ENCODE assay signal across 24 cellular contexts in the genomic region with DNA sequence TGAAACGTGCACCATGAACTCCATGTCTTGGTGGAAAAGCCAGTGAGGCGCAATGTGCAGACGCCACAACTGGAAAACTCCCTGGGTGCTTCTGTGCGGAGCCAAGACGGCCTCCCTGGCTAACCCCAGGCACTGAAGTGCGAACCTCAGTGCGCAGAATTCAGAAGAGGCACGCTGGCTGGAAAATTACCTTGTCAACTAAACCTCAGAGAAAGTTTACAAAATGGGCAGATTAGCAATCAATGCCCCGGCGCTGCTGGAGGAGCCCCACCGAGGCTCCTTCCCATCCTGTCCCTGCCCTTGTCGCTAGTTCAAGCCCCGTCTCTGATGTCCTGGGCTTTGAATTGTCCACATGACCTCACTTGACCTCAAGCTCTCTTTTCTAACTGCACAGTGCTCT. TPM values are rescaled to one million over a fixed set of nuclear protein-coding genes. Genes with fewer than 3 reads are reported as not detected.
DNase-seq lines count a peak whose midpoint lies in the region; ATAC-seq, FAIRE-seq and TF ChIP-seq lines count a peak whose summit lies in the region.
"Had no signal": no experiment of that assay in that cellular context is flagged by ENCODE, and none has a peak within 500 bp of the region (broad histone marks: within the 10 kb centered on the region; RNA-seq: fewer than 3 reads in every experiment).

No MANE protein-coding gene starts in this region.

- H3K4me1 ChIP-seq in adrenal gland (replicated peaks in 1 of 2): peaks cover 11 to 15% of the 10 kb centered on the region in 2 donors
- H3K4me1 ChIP-seq in endodermal cell (ENCODE audit: control insufficient read depth, insufficient read depth, low read length): no peaks in the 10 kb centered on the region
- peaks cover 15% of the 10 kb centered on the region for H3K4me1 ChIP-seq in osteoblast (ENCODE audit: insufficient read depth, low read length)

- peak; percentile 10 for DNase-seq in GM12892 (ENCODE audit: insufficient read length)
- DNase-seq in adrenal gland: peak in 3 of 7 donors; percentile 9 to 18 (median 15)
- peak; percentile 20 for DNase-seq in endodermal cell
- peak; percentile 59 for DNase-seq in osteoblast (ENCODE audit: insufficient read length, low spot score, missing footprints)
- DNase-seq in stimulated activated naive CD8-positive, alpha-beta T cell treated with anti-CD3 and anti-CD28 coated beads, Interleukin-15, amount 100 ng/mL, for 72 hours: no peak
- no peak for DNase-seq in NCI-H69 (lab: John Stamatoyannopoulos, UW)
- no peak for DNase-seq in pons (ENCODE audit: low spot score)
- DNase-seq: DMS79 treated with DMSO at 0.1 percent for 48 hours, GF-D8, Karpas-422, NCI-H1105, NCI-H1436 treated with DMSO at 0.1 percent for 48 hours, NCI-H187 treated with DMSO at 0.1 percent for 48 hours, NCI-H2171 treated with DMSO at 0.1 percent for 48 hours, NCI-H345, NCI-H510A treated with DMSO at 0.1 percent for 48 hours, NCI-H774 had no signal

- H3K9me3 Mint-ChIP-seq in endodermal cell: no peaks in the 10 kb centered on the region
- no peaks in the 10 kb centered on the region for H3K9me3 Mint-ChIP-seq in stimulated activated naive CD8-positive, alpha-beta T cell treated with anti-CD3 and anti-CD28 coated beads, Interleukin-15, amount 100 ng/mL, for 72 hours
- H3K9me3 Mint-ChIP-seq: CD8-positive, alpha-beta memory T cell had no signal

- H3K4me1 Mint-ChIP-seq in endodermal cell: peaks cover 11% of the 10 kb centered on the region
- H3K4me1 Mint-ChIP-seq in stimulated activated naive CD8-positive, alpha-beta T cell treated with anti-CD3 and anti-CD28 coated beads, Interleukin-15, amount 100 ng/mL, for 72 hours: peaks cover 5% of the 10 kb centered on the region
- H3K4me1 Mint-ChIP-seq: CD8-positive, alpha-beta memory T cell had no signal

- no peak for ATAC-seq in stimulated activated naive CD8-positive, alpha-beta T cell treated with anti-CD3 and anti-CD28 coated beads, Interleukin-15, amount 100 ng/mL, for 72 hours
- ATAC-seq in GM21390 (IDR thresholded peaks at IDR 0.05; ENCODE audit: unreplicated experiment): no peak
- ATAC-seq: HepG2, PC-3 had no signal

- H3K9me3 ChIP-seq in adrenal gland (replicated peaks in 1 of 3) (no peaks in the 10 kb centered on the region), endodermal cell (ENCODE audit: control insufficient read depth, low read length) (no peaks in the 10 kb centered on the region), osteoblast (ENCODE audit: low read depth, low read length) (no peaks in the 10 kb centered on the region)

- no peak for TF ChIP-seq POLR2A in GM12892 (IDR thresholded peaks at IDR 0.05; ENCODE audit: low read depth, low read length)
- no peak for TF ChIP-seq POLR2A in adrenal gland (IDR thresholded peaks at IDR 0.05)

- 86 to 96% (median 91%) methylated on average over 13 of the region's 13 CpGs for WGBS in adrenal gland, 4 donors
- WGBS in endodermal cell (ENCODE audit: insufficient coverage in 1 of 2, insufficient read length in 1 of 2), 2 experiments: 80 to 86% methylated on average over 10 to 13 of the region's 13 CpGs

- H3K4me3 Mint-ChIP-seq in endodermal cell: no peak overlapping the region
- H3K4me3 Mint-ChIP-seq in stimulated activated naive CD8-positive, alpha-beta T cell treated with anti-CD3 and anti-CD28 coated beads, Interleukin-15, amount 100 ng/mL, for 72 hours: no peak overlapping the region
- H3K4me3 Mint-ChIP-seq: CD8-positive, alpha-beta memory T cell had no signal

- no peaks in the 10 kb centered on the region for H3K79me2 ChIP-seq in osteoblast (ENCODE audit: insufficient read depth, low read length)

- no peak for FAIRE-seq in GM12892 (lab: Jason Lieb, UNC)
- FAIRE-seq: GM12891, GM19239, H54, HepG2 had no signal

- intact Hi-C loops in adrenal gland (cut with DNase I): no loop called here

- no peak overlapping the region for H3K4me2 ChIP-seq in osteoblast (ENCODE audit: insufficient read depth, low read length)

- H3K27me3 ChIP-seq in adrenal gland: no peaks in the 10 kb centered on the region
- no peaks in the 10 kb centered on the region for H3K27me3 ChIP-seq in endodermal cell (ENCODE audit: control insufficient read depth, insufficient read depth, low read length, poor library complexity, severe bottlenecking)
- H3K27me3 ChIP-seq in osteoblast (ENCODE audit: insufficient read depth, low read length): no peaks in the 10 kb centered on the region

- H3K27ac ChIP-seq in adrenal gland (peak overlapping the region in 3 of 5 donors; percentile 73 to 84 (median 79)), endodermal cell (ENCODE audit: low read depth, low read length) (no peak overlapping the region), osteoblast (ENCODE audit: low read depth, low read length) (no peak overlapping the region)

- no peak overlapping the region for H2AFZ ChIP-seq in osteoblast (ENCODE audit: low read length)

- H3K9ac ChIP-seq in endodermal cell (ENCODE audit: extremely low read depth, low read length, poor library complexity, severe bottlenecking): no peak overlapping the region

- H3K27me3 Mint-ChIP-seq in endodermal cell (ENCODE audit: insufficient read depth): no peaks in the 10 kb centered on the region
- peaks cover 12% of the 10 kb centered on the region for H3K27me3 Mint-ChIP-seq in stimulated activated naive CD8-positive, alpha-beta T cell treated with anti-CD3 and anti-CD28 coated beads, Interleukin-15, amount 100 ng/mL, for 72 hours

- H3K36me3 ChIP-seq in adrenal gland (replicated peaks in 1 of 2) (no peaks in the 10 kb centered on the region), endodermal cell (ENCODE audit: control insufficient read depth, insufficient read depth, low read length) (no peaks in the 10 kb centered on the region), osteoblast (ENCODE audit: insufficient read depth, low read length) (no peaks in the 10 kb centered on the region)

- TF ChIP-seq CTCF in adrenal gland (IDR thresholded peaks at IDR 0.05) (no peak), endodermal cell (conservative IDR thresholded peaks at IDR 0.05) (no peak), osteoblast (IDR thresholded peaks at IDR 0.05; ENCODE audit: extremely low read depth, low read depth, low read length) (no peak)

- H3K36me3 Mint-ChIP-seq in endodermal cell (ENCODE audit: low read depth): no peaks in the 10 kb centered on the region
- H3K36me3 Mint-ChIP-seq: CD8-positive, alpha-beta memory T cell had no signal

- H3K27ac Mint-ChIP-seq in endodermal cell: no peak overlapping the region
- H3K27ac Mint-ChIP-seq in stimulated activated naive CD8-positive, alpha-beta T cell treated with anti-CD3 and anti-CD28 coated beads, Interleukin-15, amount 100 ng/mL, for 72 hours: no peak overlapping the region

- no peaks in the 10 kb centered on the region for H4K20me1 ChIP-seq in osteoblast (ENCODE audit: insufficient read depth, low read length)

- H3K4me3 ChIP-seq in adrenal gland (no peak overlapping the region), endodermal cell (ENCODE audit: low read length) (no peak overlapping the region), osteoblast (ENCODE audit: insufficient read depth, low read length) (no peak overlapping the region)

RNA-seq across cellular contexts. Expression of a gene that starts 22.2 kb away (rescaled TPM):
- polyA plus RNA-seq in GM12892 (2012; ENCODE audit: missing spikeins): not detected
- total RNA-seq in adrenal gland (1 to 10 TPM in 5 of 8 donors, under 1 TPM in 2, not detected in 1; 0.70 to 4.0 (median 1.4) TPM), endodermal cell (1 to 10 TPM; 3.6 to 5.0 TPM), osteoblast (0.72 and 0.88 TPM in 2 replicates)
- 10 to 100 TPM in 1 of 3 donors, 1 to 10 TPM in 1, under 1 TPM in 1; 0.35 to 12.5 (median 3.1) TPM for polyA plus RNA-seq in adrenal gland
- 1.00 TPM for polyA plus RNA-seq in endodermal cell (2013, experiment 1 of 2)
- 0.66 TPM for polyA plus RNA-seq in endodermal cell (2013, experiment 2 of 2)
- polyA plus RNA-seq: CD8-positive, alpha-beta memory T cell had no signal

Comparison
In these comparisons a context has a peak if more than half of its experiments do, and no peak if none do; other contexts are left out.
1. DNase-seq: peak in GM12892 (single experiment), endodermal cell (single experiment) and osteoblast (single experiment); none in stimulated activated naive CD8-positive, alpha-beta T cell treated with anti-CD3 and anti-CD28 coated beads, Interleukin-15, amount 100 ng/mL, for 72 hours (0 of 2), NCI-H69 (single experiment) and pons (single experiment).
2. H3K27ac ChIP-seq: peak in adrenal gland (3 of 5); none in endodermal cell (single experiment) and osteoblast (single experiment).